13 cellular contexts compared by ENCODE assay signal in genomic region chr13:29924951-29925350, GRCh38.
DNase-seq lines count a peak whose midpoint lies in the region; ATAC-seq and TF ChIP-seq lines count a peak whose summit lies in the region.
"Had no signal": no experiment of that assay in that cellular context is flagged by ENCODE, and none has a peak within 500 bp of the region (broad histone marks: within the 10 kb centered on the region; RNA-seq: fewer than 3 reads in every experiment).

No MANE protein-coding gene starts in this region.

- peaks cover 30% of the 10 kb centered on the region for H3K4me1 Mint-ChIP-seq in nephron progenitor cell
- H3K4me1 Mint-ChIP-seq in activated CD8-positive, alpha-beta T cell treated with anti-CD3 and anti-CD28 coated beads for 36 hours (ENCODE audit: low read depth), result peaks cover 15% of the 10 kb centered on the region

- no peaks in the 10 kb centered on the region for H3K79me2 ChIP-seq in OCI-LY7 (ENCODE audit: insufficient read depth, low read depth, low read length)

- no peaks in the 10 kb centered on the region for H3K9me3 Mint-ChIP-seq in nephron progenitor cell
- H3K9me3 Mint-ChIP-seq in activated CD8-positive, alpha-beta T cell treated with anti-CD3 and anti-CD28 coated beads for 36 hours, result no peaks in the 10 kb centered on the region

- H3K36me3 Mint-ChIP-seq in nephron progenitor cell (ENCODE audit: low read depth), result no peaks in the 10 kb centered on the region
- H3K36me3 Mint-ChIP-seq in activated CD8-positive, alpha-beta T cell treated with anti-CD3 and anti-CD28 coated beads for 36 hours (ENCODE audit: low read depth), result no peaks in the 10 kb centered on the region

- no TSS peak for BruUV-seq in OCI-LY7 (replicated peaks; lab: Mats Ljungman, UMichigan)

- H3K4me2 ChIP-seq in OCI-LY7 (ENCODE audit: low read length), result no peak overlapping the region

- no peak overlapping the region for H3K4me3 Mint-ChIP-seq in nephron progenitor cell
- no peak overlapping the region for H3K4me3 Mint-ChIP-seq in activated CD8-positive, alpha-beta T cell treated with anti-CD3 and anti-CD28 coated beads for 36 hours

- no peaks in the 10 kb centered on the region for H3K27me3 ChIP-seq in esophagus (ENCODE audit: control insufficient read depth in 1 of 2, insufficient read depth in 2 of 2, low read length in 2 of 2)
- no peaks in the 10 kb centered on the region for H3K27me3 ChIP-seq in upper lobe of right lung

- 82 to 88% methylated on average over 6 of the region's 6 CpGs for WGBS in esophagus, 2 donors

- no peaks in the 10 kb centered on the region for H3K9me2 ChIP-seq in OCI-LY7 (ENCODE audit: insufficient read depth, low read length)

- ATAC-seq in upper lobe of right lung, result peak; percentile 1
- ATAC-seq in activated CD8-positive, alpha-beta T cell treated with anti-CD3 and anti-CD28 coated beads for 36 hours, result no peak

- no peak for TF ChIP-seq CTCF in nephron progenitor cell (IDR thresholded peaks at IDR 0.05)
- no peak for TF ChIP-seq CTCF in upper lobe of right lung (IDR thresholded peaks at IDR 0.05)
- no peak for TF ChIP-seq CTCF in activated CD8-positive, alpha-beta T cell treated with anti-CD3 and anti-CD28 coated beads for 36 hours (IDR thresholded peaks at IDR 0.05)
- no peak for TF ChIP-seq CTCF in OCI-LY7 (conservative IDR thresholded peaks at IDR 0.05; ENCODE audit: low read length)

- H3K4me3 ChIP-seq in esophagus (ENCODE audit: low read depth in 1 of 2, low read length in 2 of 2) (no peak overlapping the region), upper lobe of right lung (no peak overlapping the region), OCI-LY7 (ENCODE audit: low read depth, low read length, poor library complexity, severe bottlenecking) (no peak overlapping the region)
- H3K4me3 ChIP-seq: mucosa of descending colon had no signal

- H3K27me3 Mint-ChIP-seq in nephron progenitor cell (ENCODE audit: low read depth, poor library complexity), result no peaks in the 10 kb centered on the region
- H3K27me3 Mint-ChIP-seq in activated CD8-positive, alpha-beta T cell treated with anti-CD3 and anti-CD28 coated beads for 36 hours, result no peaks in the 10 kb centered on the region

- H3K27ac ChIP-seq in esophagus (ENCODE audit: low read depth in 2 of 2, low read length in 1 of 2) (peak overlapping the region; percentile 94 to 95), upper lobe of right lung (peak overlapping the region; percentile 86), OCI-LY7 (ENCODE audit: low read depth, low read length, poor library complexity, severe bottlenecking) (no peak overlapping the region)

- DNase-seq in NCI-H510A treated with DMSO at 0.1 percent for 48 hours (lab: John Stamatoyannopoulos, UW) (peak; percentile 73), NCI-H510A (lab: John Stamatoyannopoulos, UW) (no peak), nephron progenitor cell (no peak), upper lobe of right lung (no peak), SIG-M5 (lab: John Stamatoyannopoulos, UW) (no peak), OCI-LY7 (ENCODE audit: low spot score) (no peak)
- DNase-seq in activated CD8-positive, alpha-beta T cell treated with anti-CD3 and anti-CD28 coated beads for 36 hours, result no peak
- DNase-seq: activated T-cell treated with anti-CD3 and anti-CD28 coated beads for 4 hours; effector memory CD4-positive, alpha-beta T cell; MM.1S; stimulated activated CD4-positive, alpha-beta T cell treated with anti-CD3 and anti-CD28 coated beads, Interleukin-15, amount 100 ng/mL, for 24 hours had no signal

- intact Hi-C loops in upper lobe of right lung (cut with DNase I), result loop anchor here (10.0 kb wide), 1 partner anchor 190 kb away; no protein-coding TSS in a partner anchor
- intact Hi-C loops in activated CD8-positive, alpha-beta T cell treated with anti-CD3 and anti-CD28 coated beads for 36 hours (cut with micrococcal nuclease), result no loop called here
- intact Hi-C loops in OCI-LY7 (cut with micrococcal nuclease; ENCODE audit: unreplicated experiment), result no loop called here

- H4K20me1 ChIP-seq in OCI-LY7 (ENCODE audit: insufficient read depth, low read length), result no peaks in the 10 kb centered on the region

- H3K27ac Mint-ChIP-seq in nephron progenitor cell, result peak overlapping the region; percentile 73
- no peak overlapping the region for H3K27ac Mint-ChIP-seq in activated CD8-positive, alpha-beta T cell treated with anti-CD3 and anti-CD28 coated beads for 36 hours

- H3K4me1 ChIP-seq in esophagus (ENCODE audit: control insufficient read depth in 2 of 2, insufficient read depth in 2 of 2, low read length in 1 of 2) (peaks cover 4 to 20% of the 10 kb centered on the region in 2 donors), upper lobe of right lung (peaks cover 29% of the 10 kb centered on the region), OCI-LY7 (ENCODE audit: insufficient read depth, low read length, poor library complexity, severe bottlenecking) (no peaks in the 10 kb centered on the region)

- POLR2A ChIA-PET in activated CD8-positive, alpha-beta T cell treated with anti-CD3 and anti-CD28 coated beads for 36 hours (lab: Charles Lee), result interaction anchor here (1.6 kb wide), 1 partner anchor 165 kb away, joined by 3 read pairs; no protein-coding TSS in a partner anchor
- POLR2A ChIA-PET in OCI-LY7 (lab: Charles Lee), result interaction anchor here (0.6 kb wide), 2 partner anchors 730 to 1002 kb away, joined by 3 to 5 read pairs; no protein-coding TSS in a partner anchor

- no peaks in the 10 kb centered on the region for H3K9me3 ChIP-seq in esophagus (ENCODE audit: control insufficient read depth in 2 of 2, insufficient read depth in 1 of 2, low read depth in 1 of 2, low read length in 1 of 2)
- H3K9me3 ChIP-seq in upper lobe of right lung, result no peaks in the 10 kb centered on the region
- H3K9me3 ChIP-seq in OCI-LY7 (ENCODE audit: low read length), result no peaks in the 10 kb centered on the region
- H3K9me3 ChIP-seq: mucosa of descending colon had no signal

- no peak overlapping the region for H2AFZ ChIP-seq in OCI-LY7 (ENCODE audit: low read length)

- H3K36me3 ChIP-seq in esophagus (ENCODE audit: control insufficient read depth in 2 of 2, insufficient read depth in 2 of 2, low read length in 1 of 2) (no peaks in the 10 kb centered on the region), upper lobe of right lung (no peaks in the 10 kb centered on the region), OCI-LY7 (ENCODE audit: insufficient read depth, low read length) (no peaks in the 10 kb centered on the region)

- CTCF ChIA-PET in activated CD8-positive, alpha-beta T cell treated with anti-CD3 and anti-CD28 coated beads for 36 hours (lab: Charles Lee), result interaction anchor here (0.9 to 5.8 kb wide), 18 partner anchors 9 to 188 kb away, joined by 3 to 69 read pairs (median 6); no protein-coding TSS in a partner anchor
- CTCF ChIA-PET in OCI-LY7 (lab: Charles Lee; ENCODE audit: unreplicated experiment), result no interaction called here
